18 cellular contexts compared by ENCODE assay signal in genomic region chr16:10745856-10746255, GRCh38. TPM values are rescaled to one million over a fixed set of nuclear protein-coding genes. Genes with fewer than 3 reads are reported as not detected.
DNase-seq lines count a peak whose midpoint lies in the region; ATAC-seq and TF ChIP-seq lines count a peak whose summit lies in the region.
"Had no signal": no experiment of that assay in that cellular context is flagged by ENCODE, and none has a peak within 500 bp of the region (broad histone marks: within the 10 kb centered on the region; RNA-seq: fewer than 3 reads in every experiment).

No MANE protein-coding gene starts in this region.

- no peak for TF ChIP-seq POLR2A in uterus (IDR thresholded peaks at IDR 0.05)

- no peak for TF ChIP-seq CTCF in heart right ventricle (IDR thresholded peaks at IDR 0.05)
- TF ChIP-seq CTCF in uterus (IDR thresholded peaks at IDR 0.05), result no peak
- no peak for TF ChIP-seq CTCF in mucosa of descending colon (IDR thresholded peaks at IDR 0.05)

- no peaks in the 10 kb centered on the region for H3K9me3 ChIP-seq in heart right ventricle
- no peaks in the 10 kb centered on the region for H3K9me3 ChIP-seq in uterus
- H3K9me3 ChIP-seq in mucosa of descending colon, result no peaks in the 10 kb centered on the region
- H3K9me3 ChIP-seq: breast epithelium, gastrocnemius medialis, SJCRH30, thyroid gland had no signal

- intact Hi-C loops in heart right ventricle (cut with DNase I), result loop anchor here in 6 of 10 donors (2.0 to 5.0 kb wide), 3 partner anchors 81 to 173 kb away; no protein-coding TSS in a partner anchor
- intact Hi-C loops in Right ventricle myocardium superior (cut with DNase I), result no loop called here
- intact Hi-C loops in uterus (cut with DNase I; ENCODE audit: low total_unique reads), result no loop called here
- intact Hi-C loops in mucosa of descending colon (cut with DNase I, micrococcal nuclease), result no loop called here

- H3K4me3 ChIP-seq in heart right ventricle (no peak overlapping the region), uterus (no peak overlapping the region), mucosa of descending colon (no peak overlapping the region)
- H3K4me3 ChIP-seq: breast epithelium, gastrocnemius medialis, GM23248, SJCRH30, thyroid gland had no signal

- H3K27ac ChIP-seq in heart right ventricle, result peak overlapping the region in 8 of 10 donors; percentile 23 to 99 (median 97)
- peak overlapping the region; percentile 98 to 99 for H3K27ac ChIP-seq in uterus
- H3K27ac ChIP-seq: breast epithelium, GM23248, SJCRH30, thyroid gland had no signal

- H3K36me3 ChIP-seq in heart right ventricle (peaks cover 0 to 47% (median 16%) of the 10 kb centered on the region in 9 donors), uterus (no peaks in the 10 kb centered on the region), mucosa of descending colon (ENCODE audit: low read depth) (no peaks in the 10 kb centered on the region)
- H3K36me3 ChIP-seq: breast epithelium, SJCRH30 had no signal

- peaks cover 7 to 61% (median 53%) of the 10 kb centered on the region in 9 donors for H3K4me1 ChIP-seq in heart right ventricle
- H3K4me1 ChIP-seq in uterus, result no peaks in the 10 kb centered on the region
- peaks cover 4% of the 10 kb centered on the region for H3K4me1 ChIP-seq in mucosa of descending colon (ENCODE audit: low read depth)
- H3K4me1 ChIP-seq: breast epithelium had no signal

- no peak for DNase-seq in heart right ventricle
- no peak for DNase-seq in Right ventricle myocardium superior
- peak; percentile 50 for DNase-seq in amniotic epithelial cell (ENCODE audit: low read depth)
- DNase-seq in myocyte (ENCODE audit: low read depth), result peak; percentile 55
- DNase-seq in uterus, result peak; percentile 58 to 74
- no peak for DNase-seq in mucosa of descending colon
- DNase-seq in stimulated activated naive CD4-positive, alpha-beta T cell (lab: John Stamatoyannopoulos, UW), result no peak
- no peak for DNase-seq in dermis blood vessel endothelial cell
- DNase-seq: endodermal cell, gastrocnemius medialis, GM23248, mesendoderm, NCI-H187, NCI-H446 treated with DMSO at 0.1 percent for 48 hours, SJCRH30, thyroid gland had no signal

- 30 to 34% methylated on average over 2 of the region's 2 CpGs for WGBS in heart right ventricle, 2 donors

- H3K27me3 ChIP-seq in heart right ventricle, result no peaks in the 10 kb centered on the region
- no peaks in the 10 kb centered on the region for H3K27me3 ChIP-seq in uterus
- H3K27me3 ChIP-seq: breast epithelium, gastrocnemius medialis, SJCRH30, thyroid gland had no signal

- ATAC-seq in heart right ventricle (no peak), Right ventricle myocardium superior (ENCODE audit: poor library complexity) (no peak), mucosa of descending colon (no peak)
- ATAC-seq: gastrocnemius medialis had no signal

RNA-seq across cellular contexts. Expression of gene NUBP1, which starts 2.2 kb away (rescaled TPM):
- 10 to 100 TPM; 44.1 to 57.1 (median 50.3) TPM for total RNA-seq in heart right ventricle
- polyA plus RNA-seq in heart right ventricle, result 10 to 100 TPM; 54.5 to 82.1 TPM
- total RNA-seq in Right ventricle myocardium superior, result 41.4 TPM
- total RNA-seq in myocyte, result 25.0 and 28.1 TPM in 2 replicates
- 16.0 TPM for polyA plus RNA-seq in myocyte (2012)
- total RNA-seq in uterus, result 10 to 100 TPM; 13.8 to 46.2 (median 26.7) TPM
- 10 to 100 TPM; 24.1 to 34.8 (median 24.6) TPM for total RNA-seq in mucosa of descending colon
- 34.4 and 42.4 TPM in 2 replicates for total RNA-seq in dermis blood vessel endothelial cell

RNA-seq across cellular contexts. Expression of gene TEKT5, which starts 51.1 kb away (rescaled TPM):
- total RNA-seq in heart right ventricle (under 1 TPM in 2 of 10 donors, not detected in 8; 0.59 to 0.69 TPM), Right ventricle myocardium superior (not detected), myocyte (not detected in 2 replicates), uterus (under 1 TPM in 1 of 4 donors, not detected in 3; 0.62 TPM), mucosa of descending colon (under 1 TPM; 0.28 to 0.90 (median 0.46) TPM), dermis blood vessel endothelial cell (not detected in 2 replicates)
- not detected for polyA plus RNA-seq in heart right ventricle
- polyA plus RNA-seq in myocyte (2012), result 0.10 TPM
- total RNA-seq: breast epithelium, gastrocnemius medialis, GM23248, LHCN-M2 had no signal
- polyA plus RNA-seq: GM23248 had no signal

Comparison
In these comparisons a context has a peak if more than half of its experiments do, and no peak if none do; other contexts are left out.
1. intact Hi-C loops: an anchor here in heart right ventricle (2.0 to 5.0 kb wide); none called in Right ventricle myocardium superior, uterus and mucosa of descending colon.
2. DNase-seq: peak in amniotic epithelial cell (single experiment), myocyte (single experiment) and uterus (2 of 2); none in heart right ventricle (0 of 2), Right ventricle myocardium superior (single experiment), mucosa of descending colon (0 of 3), stimulated activated naive CD4-positive, alpha-beta T cell (0 of 6) and dermis blood vessel endothelial cell (single experiment).